In genomic region chr13:46552302-46552680, GRCh38 we compare ENCODE assay signal across 8 cellular contexts. TPM values are rescaled to one million over a fixed set of nuclear protein-coding genes. Genes with fewer than 3 reads are reported as not detected.
DNase-seq lines count a peak whose midpoint lies in the region; ATAC-seq, FAIRE-seq and TF ChIP-seq lines count a peak whose summit lies in the region.

No MANE protein-coding gene starts in this region.

- no peak for DNase-seq in AG04450 (ENCODE audit: low read depth, low spot score)
- no peak for DNase-seq in Jurkat, Clone E6-1 (ENCODE audit: low read depth, low spot score)
- DNase-seq in cardiac fibroblast (ENCODE audit: low read depth in 2 of 2), result no peak
- peak; percentile 32 to 57 (median 54) for DNase-seq in mucosa of descending colon
- no peak for DNase-seq in RCC 7860 (ENCODE audit: low spot score)
- no peak for DNase-seq in middle frontal gyrus (ENCODE audit: extremely low spot score, low spot score)
- no peak for DNase-seq in NCI-H1436 treated with DMSO at 0.1 percent for 48 hours (lab: John Stamatoyannopoulos, UW)
- no peak for DNase-seq in activated naive CD4-positive, alpha-beta T cell treated with anti-CD3 and anti-CD28 coated beads, Interleukin-2, amount 50 U/mL, for 16 hours

- ATAC-seq in mucosa of descending colon, result no peak

- H3K27me3 ChIP-seq in AG04450 (ENCODE audit: control insufficient read depth, insufficient read depth, low read length), result no peaks in the 10 kb centered on the region

- H3K9me3 ChIP-seq in AG04450 (ENCODE audit: control insufficient read depth, insufficient read depth, low read length) (peaks cover 6% of the 10 kb centered on the region; the same call in 1 of the 2 replicates), mucosa of descending colon (no peaks in the 10 kb centered on the region)

- intact Hi-C loops in mucosa of descending colon (cut with DNase I, micrococcal nuclease), result loop anchor here in 1 of 2 donors (10.0 kb wide), 1 partner anchor 133 kb away; no protein-coding TSS in a partner anchor

- TF ChIP-seq CTCF in AG04450 (IDR thresholded peaks at IDR 0.05; ENCODE audit: low read depth, low read length), result no peak
- TF ChIP-seq CTCF in cardiac fibroblast (IDR thresholded peaks at IDR 0.05; ENCODE audit: low read depth, low read length), result no peak
- TF ChIP-seq CTCF in mucosa of descending colon (IDR thresholded peaks at IDR 0.05), result no peak

- peaks cover 24% of the 10 kb centered on the region for H3K4me1 ChIP-seq in mucosa of descending colon (ENCODE audit: low read depth)

- CTCF ChIA-PET in AG04450 (lab: Charles Lee), result interaction anchor here (0.6 to 6.0 kb wide), 50 partner anchors 9 to 212 kb away, joined by 3 to 106 read pairs (median 4); no protein-coding TSS in a partner anchor

- no peak overlapping the region for H3K27ac ChIP-seq in AG04450 (ENCODE audit: low read depth, low read length)

- FAIRE-seq in RCC 7860 (lab: Jason Lieb, UNC), result no peak

- no peaks in the 10 kb centered on the region for H3K36me3 ChIP-seq in mucosa of descending colon (ENCODE audit: low read depth)

- H3K4me3 ChIP-seq in AG04450 (ENCODE audit: low read depth, low read length) (peak overlapping the region; percentile 92), cardiac fibroblast (replicated peaks in 1 of 2; ENCODE audit: low read depth in 2 of 2, low read length in 2 of 2) (peak overlapping the region; percentile 90 to 97), mucosa of descending colon (peak overlapping the region; percentile 90)
- peak overlapping the region; percentile 82 for H3K4me3 ChIP-seq in Jurkat, Clone E6-1 (ENCODE audit: low read length)

- POLR2A ChIA-PET in AG04450 (lab: Yijun Ruan, JAX), result interaction anchor here (1.1 kb wide), 1 partner anchor 20 kb away, joined by 3 read pairs; no protein-coding TSS in a partner anchor

RNA-seq across cellular contexts. Expression of gene LRCH1, which starts 0.7 kb away (rescaled TPM):
- 16.5 and 17.4 TPM in 2 replicates for polyA plus RNA-seq in AG04450 (2011; rRNA removed)
- polyA minus RNA-seq in AG04450 (2011; rRNA and poly(A)+ RNA removed), result 21.3 and 24.1 TPM in 2 replicates
- polyA plus RNA-seq in Jurkat, Clone E6-1 (2012; ENCODE audit: insufficient read depth, insufficient read length), result 11.3 TPM
- 10 to 100 TPM; 13.4 to 44.1 (median 16.1) TPM for total RNA-seq in mucosa of descending colon

Comparison
In these comparisons a context has a peak if more than half of its experiments do, and no peak if none do; other contexts are left out.
1. DNase-seq: peak in mucosa of descending colon (3 of 3); none in AG04450 (single experiment), Jurkat, Clone E6-1 (single experiment), cardiac fibroblast (0 of 2), RCC 7860 (single experiment), middle frontal gyrus (single experiment), NCI-H1436 treated with DMSO at 0.1 percent for 48 hours (single experiment) and activated naive CD4-positive, alpha-beta T cell treated with anti-CD3 and anti-CD28 coated beads, Interleukin-2, amount 50 U/mL, for 16 hours (single experiment).
2. Peak in every context shown above with its lines, with median percentiles within 50 percentile points of each other: H3K4me3 ChIP-seq.